1 cellular context compared by ENCODE assay signal in genomic region chr17:72749119-72749572, GRCh38.
A peak's percentile ranks its signal among the peaks of the same experiment; 100 is the strongest.
TF ChIP-seq lines count a peak whose summit lies in the region.

No MANE protein-coding gene starts in this region.

TF ChIP-seq in HepG2, 621 proteins besides CTCF, POLR2A, EP300 and RAD21 (continued from another document and continues in another):
- TF ChIP-seq ZNF710 (CRISPR knock-in tag; IDR thresholded peaks at IDR 0.05; ENCODE audit: borderline replicate concordance) (peak; percentile 46; the same call in 1 of the 2 replicates), ZNF576 (CRISPR knock-in tag; IDR thresholded peaks at IDR 0.05) (no peak), PRPF4 (IDR thresholded peaks at IDR 0.05; ENCODE audit: low read depth, low read length, poor library complexity, severe bottlenecking) (no peak), SALL1 (CRISPR knock-in tag; IDR thresholded peaks at IDR 0.05) (peak; percentile 48; the same call in 1 of the 2 replicates), RCOR2 (CRISPR knock-in tag; IDR thresholded peaks at IDR 0.05) (no peak), PLSCR1 (CRISPR knock-in tag; IDR thresholded peaks at IDR 0.05; ENCODE audit: borderline replicate concordance) (no peak), POGZ (CRISPR knock-in tag; IDR thresholded peaks at IDR 0.05) (peak; percentile 57), LCORL (IDR thresholded peaks at IDR 0.05) (no peak), LCORL (CRISPR knock-in tag; IDR thresholded peaks at IDR 0.05) (peak; percentile 57), ZBED4 (CRISPR knock-in tag; IDR thresholded peaks at IDR 0.05; ENCODE audit: borderline replicate concordance) (peak; percentile 20; the same call in 1 of the 2 replicates), ZNF557 (CRISPR knock-in tag; IDR thresholded peaks at IDR 0.05) (no peak), HOMEZ (CRISPR knock-in tag; IDR thresholded peaks at IDR 0.05; ENCODE audit: low read depth) (peak; percentile 62; the same call in 1 of the 2 replicates), ELF3 (CRISPR knock-in tag; IDR thresholded peaks at IDR 0.05) (peak; percentile 82), ZNF205 (CRISPR knock-in tag; IDR thresholded peaks at IDR 0.05) (no peak), DZIP1 (CRISPR knock-in tag; IDR thresholded peaks at IDR 0.05) (no peak), ZNF543 (CRISPR knock-in tag; IDR thresholded peaks at IDR 0.05) (peak; percentile 93), ZGPAT (CRISPR knock-in tag; IDR thresholded peaks at IDR 0.05) (peak; percentile 51; the same call in 1 of the 2 replicates), MIER2 (CRISPR knock-in tag; IDR thresholded peaks at IDR 0.05) (0 out of 2 replicates have a peak, but pooled peaks have one; percentile 13), NFKBIZ (CRISPR knock-in tag; IDR thresholded peaks at IDR 0.05) (no peak), KLF11 (CRISPR knock-in tag; IDR thresholded peaks at IDR 0.05) (no peak), ZNF788 (CRISPR knock-in tag; IDR thresholded peaks at IDR 0.05; ENCODE audit: borderline replicate concordance) (peak; percentile 71; the same call in 1 of the 2 replicates), NR2F6 (IDR thresholded peaks at IDR 0.05) (no peak), NR2F6 (CRISPR knock-in tag; IDR thresholded peaks at IDR 0.05) (peak; percentile 23; the same call in 1 of the 2 replicates), THAP9 (CRISPR knock-in tag; IDR thresholded peaks at IDR 0.05; ENCODE audit: borderline replicate concordance) (no peak), ZNF225 (CRISPR knock-in tag; IDR thresholded peaks at IDR 0.05) (no peak), IKZF1 (IDR thresholded peaks at IDR 0.05) (no peak), FOXA3 (CRISPR knock-in tag; IDR thresholded peaks at IDR 0.05) (peak; percentile 33), KDM2A (CRISPR knock-in tag; IDR thresholded peaks at IDR 0.05; ENCODE audit: borderline replicate concordance, low read depth) (no peak), MIXL1 (CRISPR knock-in tag; IDR thresholded peaks at IDR 0.05) (no peak), IRX3 (CRISPR knock-in tag; IDR thresholded peaks at IDR 0.05; ENCODE audit: borderline replicate concordance, low read depth) (no peak), ZNF407 (CRISPR knock-in tag; IDR thresholded peaks at IDR 0.05; ENCODE audit: not compliant biosample characterization) (peak; percentile 38), PHF21A (CRISPR knock-in tag; IDR thresholded peaks at IDR 0.05) (peak; percentile 50; the same call in 1 of the 2 replicates), ZNF124 (CRISPR knock-in tag; IDR thresholded peaks at IDR 0.05) (0 out of 2 replicates have a peak, but pooled peaks have one; percentile 49)
